ENCODE assay signal across 1 cellular context in the genomic region with DNA sequence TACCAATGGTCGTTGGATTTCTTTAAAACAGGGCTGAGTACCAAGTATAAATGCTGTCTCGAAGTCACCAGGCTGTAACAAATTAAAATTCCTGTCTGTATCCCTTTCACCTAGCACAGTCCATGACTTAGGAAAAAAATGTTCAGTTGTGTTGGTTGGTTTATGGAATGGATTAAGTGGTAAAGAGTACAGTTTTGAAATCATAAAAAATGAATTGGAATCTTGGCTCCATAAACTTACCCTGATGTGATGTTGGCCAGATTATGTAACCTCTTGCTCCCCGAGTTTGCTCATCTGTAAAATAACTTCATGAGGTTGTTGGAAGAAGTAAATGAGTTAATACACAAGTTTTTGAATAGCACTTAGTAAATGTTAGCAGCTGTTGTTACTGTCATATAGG.
TF ChIP-seq lines count a peak whose summit lies in the region.

No MANE protein-coding gene starts in this region.

TF ChIP-seq in K562, 482 proteins besides CTCF, POLR2A, EP300 and RAD21 (continued from another document):
- TF ChIP-seq, protein P1, sequence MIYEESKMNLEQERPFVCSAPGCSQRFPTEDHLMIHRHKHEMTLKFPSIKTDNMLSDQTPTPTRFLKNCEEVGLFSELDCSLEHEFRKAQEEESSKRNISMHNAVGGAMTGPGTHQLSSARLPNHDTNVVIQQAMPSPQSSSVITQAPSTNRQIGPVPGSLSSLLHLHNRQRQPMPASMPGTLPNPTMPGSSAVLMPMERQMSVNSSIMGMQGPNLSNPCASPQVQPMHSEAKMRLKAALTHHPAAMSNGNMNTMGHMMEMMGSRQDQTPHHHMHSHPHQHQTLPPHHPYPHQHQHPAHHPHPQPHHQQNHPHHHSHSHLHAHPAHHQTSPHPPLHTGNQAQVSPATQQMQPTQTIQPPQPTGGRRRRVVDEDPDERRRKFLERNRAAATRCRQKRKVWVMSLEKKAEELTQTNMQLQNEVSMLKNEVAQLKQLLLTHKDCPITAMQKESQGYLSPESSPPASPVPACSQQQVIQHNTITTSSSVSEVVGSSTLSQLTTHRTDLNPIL (CRISPR knock-in tag; IDR thresholded peaks at IDR 0.05) = no peak
- TF ChIP-seq, protein P2, sequence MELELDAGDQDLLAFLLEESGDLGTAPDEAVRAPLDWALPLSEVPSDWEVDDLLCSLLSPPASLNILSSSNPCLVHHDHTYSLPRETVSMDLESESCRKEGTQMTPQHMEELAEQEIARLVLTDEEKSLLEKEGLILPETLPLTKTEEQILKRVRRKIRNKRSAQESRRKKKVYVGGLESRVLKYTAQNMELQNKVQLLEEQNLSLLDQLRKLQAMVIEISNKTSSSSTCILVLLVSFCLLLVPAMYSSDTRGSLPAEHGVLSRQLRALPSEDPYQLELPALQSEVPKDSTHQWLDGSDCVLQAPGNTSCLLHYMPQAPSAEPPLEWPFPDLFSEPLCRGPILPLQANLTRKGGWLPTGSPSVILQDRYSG (tag; conservative IDR thresholded peaks at IDR 0.05; ENCODE audit: low read depth) = no peak
- TF ChIP-seq KLF6 (CRISPR knock-in tag; IDR thresholded peaks at IDR 0.05; ENCODE audit: borderline replicate concordance) (no peak), TAF9B (IDR thresholded peaks at IDR 0.05; ENCODE audit: partially characterized antibody) (no peak), KLF10 (CRISPR knock-in tag; IDR thresholded peaks at IDR 0.05) (no peak), SMAD1 (IDR thresholded peaks at IDR 0.05; ENCODE audit: low read depth, low read length, partially characterized antibody) (no peak), ZNF507 (tag; conservative IDR thresholded peaks at IDR 0.05) (no peak), ZNF766 (CRISPR knock-in tag; conservative IDR thresholded peaks at IDR 0.05) (no peak), CBFA2T3 (IDR thresholded peaks at IDR 0.05) (no peak), CREBBP (IDR thresholded peaks at IDR 0.05; ENCODE audit: low read depth, low read length) (no peak), CHD4 (IDR thresholded peaks at IDR 0.05; ENCODE audit: insufficient read depth, insufficient replicate concordance, low read depth, low read length, poor library complexity, severe bottlenecking) (no peak), ZNF707 (CRISPR knock-in tag; conservative IDR thresholded peaks at IDR 0.05) (no peak)
- TF ChIP-seq, protein P3, sequence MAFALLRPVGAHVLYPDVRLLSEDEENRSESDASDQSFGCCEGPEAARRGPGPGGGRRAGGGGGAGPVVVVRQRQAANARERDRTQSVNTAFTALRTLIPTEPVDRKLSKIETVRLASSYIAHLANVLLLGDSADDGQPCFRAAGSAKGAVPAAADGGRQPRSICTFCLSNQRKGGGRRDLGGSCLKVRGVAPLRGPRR (CRISPR knock-in tag; IDR thresholded peaks at IDR 0.05) = no peak
- TF ChIP-seq, protein P4, sequence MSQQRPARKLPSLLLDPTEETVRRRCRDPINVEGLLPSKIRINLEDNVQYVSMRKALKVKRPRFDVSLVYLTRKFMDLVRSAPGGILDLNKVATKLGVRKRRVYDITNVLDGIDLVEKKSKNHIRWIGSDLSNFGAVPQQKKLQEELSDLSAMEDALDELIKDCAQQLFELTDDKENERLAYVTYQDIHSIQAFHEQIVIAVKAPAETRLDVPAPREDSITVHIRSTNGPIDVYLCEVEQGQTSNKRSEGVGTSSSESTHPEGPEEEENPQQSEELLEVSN (IDR thresholded peaks at IDR 0.05; ENCODE audit: borderline replicate concordance in 1 of 2, extremely low read depth in 1 of 2, insufficient read depth in 1 of 2, insufficient read length in 1 of 2, low read depth in 1 of 2, low read length in 1 of 2, poor library complexity in 1 of 2, severe bottlenecking in 1 of 2) = no peak
- TF ChIP-seq, protein P5, sequence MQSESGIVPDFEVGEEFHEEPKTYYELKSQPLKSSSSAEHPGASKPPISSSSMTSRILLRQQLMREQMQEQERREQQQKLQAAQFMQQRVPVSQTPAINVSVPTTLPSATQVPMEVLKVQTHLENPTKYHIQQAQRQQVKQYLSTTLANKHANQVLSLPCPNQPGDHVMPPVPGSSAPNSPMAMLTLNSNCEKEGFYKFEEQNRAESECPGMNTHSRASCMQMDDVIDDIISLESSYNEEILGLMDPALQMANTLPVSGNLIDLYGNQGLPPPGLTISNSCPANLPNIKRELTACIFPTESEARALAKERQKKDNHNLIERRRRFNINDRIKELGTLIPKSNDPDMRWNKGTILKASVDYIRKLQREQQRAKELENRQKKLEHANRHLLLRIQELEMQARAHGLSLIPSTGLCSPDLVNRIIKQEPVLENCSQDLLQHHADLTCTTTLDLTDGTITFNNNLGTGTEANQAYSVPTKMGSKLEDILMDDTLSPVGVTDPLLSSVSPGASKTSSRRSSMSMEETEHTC (IDR thresholded peaks at IDR 0.05) = no peak
- TF ChIP-seq, protein P6, sequence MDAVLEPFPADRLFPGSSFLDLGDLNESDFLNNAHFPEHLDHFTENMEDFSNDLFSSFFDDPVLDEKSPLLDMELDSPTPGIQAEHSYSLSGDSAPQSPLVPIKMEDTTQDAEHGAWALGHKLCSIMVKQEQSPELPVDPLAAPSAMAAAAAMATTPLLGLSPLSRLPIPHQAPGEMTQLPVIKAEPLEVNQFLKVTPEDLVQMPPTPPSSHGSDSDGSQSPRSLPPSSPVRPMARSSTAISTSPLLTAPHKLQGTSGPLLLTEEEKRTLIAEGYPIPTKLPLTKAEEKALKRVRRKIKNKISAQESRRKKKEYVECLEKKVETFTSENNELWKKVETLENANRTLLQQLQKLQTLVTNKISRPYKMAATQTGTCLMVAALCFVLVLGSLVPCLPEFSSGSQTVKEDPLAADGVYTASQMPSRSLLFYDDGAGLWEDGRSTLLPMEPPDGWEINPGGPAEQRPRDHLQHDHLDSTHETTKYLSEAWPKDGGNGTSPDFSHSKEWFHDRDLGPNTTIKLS (IDR thresholded peaks at IDR 0.05; ENCODE audit: borderline replicate concordance, low read depth) = no peak
